In the genomic region with DNA sequence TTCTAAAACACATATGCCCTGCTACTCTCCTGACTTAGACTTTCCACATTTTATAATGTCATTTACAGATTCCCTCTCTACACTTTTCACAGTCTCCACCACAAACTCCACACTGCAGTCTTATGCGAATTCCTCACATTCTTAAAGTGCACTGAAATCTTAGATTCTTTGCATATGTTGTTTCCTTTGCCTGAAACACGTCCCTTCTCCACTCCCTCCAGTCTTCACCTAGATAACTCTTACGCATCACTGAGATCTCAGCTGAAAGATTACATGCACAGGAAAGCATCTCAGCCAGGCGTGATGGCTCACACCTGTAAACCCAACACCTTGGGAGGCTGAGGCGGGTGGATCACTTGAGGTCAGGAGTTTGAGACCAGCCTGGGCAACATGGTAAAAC, we compare ENCODE assay signal across 1 cellular context.
TF ChIP-seq lines count a peak whose summit lies in the region.

No MANE protein-coding gene starts in this region.

TF ChIP-seq in GM23338, 12 proteins besides CTCF, POLR2A, EP300 and RAD21 (continued from another document):
- TF ChIP-seq, protein P1, sequence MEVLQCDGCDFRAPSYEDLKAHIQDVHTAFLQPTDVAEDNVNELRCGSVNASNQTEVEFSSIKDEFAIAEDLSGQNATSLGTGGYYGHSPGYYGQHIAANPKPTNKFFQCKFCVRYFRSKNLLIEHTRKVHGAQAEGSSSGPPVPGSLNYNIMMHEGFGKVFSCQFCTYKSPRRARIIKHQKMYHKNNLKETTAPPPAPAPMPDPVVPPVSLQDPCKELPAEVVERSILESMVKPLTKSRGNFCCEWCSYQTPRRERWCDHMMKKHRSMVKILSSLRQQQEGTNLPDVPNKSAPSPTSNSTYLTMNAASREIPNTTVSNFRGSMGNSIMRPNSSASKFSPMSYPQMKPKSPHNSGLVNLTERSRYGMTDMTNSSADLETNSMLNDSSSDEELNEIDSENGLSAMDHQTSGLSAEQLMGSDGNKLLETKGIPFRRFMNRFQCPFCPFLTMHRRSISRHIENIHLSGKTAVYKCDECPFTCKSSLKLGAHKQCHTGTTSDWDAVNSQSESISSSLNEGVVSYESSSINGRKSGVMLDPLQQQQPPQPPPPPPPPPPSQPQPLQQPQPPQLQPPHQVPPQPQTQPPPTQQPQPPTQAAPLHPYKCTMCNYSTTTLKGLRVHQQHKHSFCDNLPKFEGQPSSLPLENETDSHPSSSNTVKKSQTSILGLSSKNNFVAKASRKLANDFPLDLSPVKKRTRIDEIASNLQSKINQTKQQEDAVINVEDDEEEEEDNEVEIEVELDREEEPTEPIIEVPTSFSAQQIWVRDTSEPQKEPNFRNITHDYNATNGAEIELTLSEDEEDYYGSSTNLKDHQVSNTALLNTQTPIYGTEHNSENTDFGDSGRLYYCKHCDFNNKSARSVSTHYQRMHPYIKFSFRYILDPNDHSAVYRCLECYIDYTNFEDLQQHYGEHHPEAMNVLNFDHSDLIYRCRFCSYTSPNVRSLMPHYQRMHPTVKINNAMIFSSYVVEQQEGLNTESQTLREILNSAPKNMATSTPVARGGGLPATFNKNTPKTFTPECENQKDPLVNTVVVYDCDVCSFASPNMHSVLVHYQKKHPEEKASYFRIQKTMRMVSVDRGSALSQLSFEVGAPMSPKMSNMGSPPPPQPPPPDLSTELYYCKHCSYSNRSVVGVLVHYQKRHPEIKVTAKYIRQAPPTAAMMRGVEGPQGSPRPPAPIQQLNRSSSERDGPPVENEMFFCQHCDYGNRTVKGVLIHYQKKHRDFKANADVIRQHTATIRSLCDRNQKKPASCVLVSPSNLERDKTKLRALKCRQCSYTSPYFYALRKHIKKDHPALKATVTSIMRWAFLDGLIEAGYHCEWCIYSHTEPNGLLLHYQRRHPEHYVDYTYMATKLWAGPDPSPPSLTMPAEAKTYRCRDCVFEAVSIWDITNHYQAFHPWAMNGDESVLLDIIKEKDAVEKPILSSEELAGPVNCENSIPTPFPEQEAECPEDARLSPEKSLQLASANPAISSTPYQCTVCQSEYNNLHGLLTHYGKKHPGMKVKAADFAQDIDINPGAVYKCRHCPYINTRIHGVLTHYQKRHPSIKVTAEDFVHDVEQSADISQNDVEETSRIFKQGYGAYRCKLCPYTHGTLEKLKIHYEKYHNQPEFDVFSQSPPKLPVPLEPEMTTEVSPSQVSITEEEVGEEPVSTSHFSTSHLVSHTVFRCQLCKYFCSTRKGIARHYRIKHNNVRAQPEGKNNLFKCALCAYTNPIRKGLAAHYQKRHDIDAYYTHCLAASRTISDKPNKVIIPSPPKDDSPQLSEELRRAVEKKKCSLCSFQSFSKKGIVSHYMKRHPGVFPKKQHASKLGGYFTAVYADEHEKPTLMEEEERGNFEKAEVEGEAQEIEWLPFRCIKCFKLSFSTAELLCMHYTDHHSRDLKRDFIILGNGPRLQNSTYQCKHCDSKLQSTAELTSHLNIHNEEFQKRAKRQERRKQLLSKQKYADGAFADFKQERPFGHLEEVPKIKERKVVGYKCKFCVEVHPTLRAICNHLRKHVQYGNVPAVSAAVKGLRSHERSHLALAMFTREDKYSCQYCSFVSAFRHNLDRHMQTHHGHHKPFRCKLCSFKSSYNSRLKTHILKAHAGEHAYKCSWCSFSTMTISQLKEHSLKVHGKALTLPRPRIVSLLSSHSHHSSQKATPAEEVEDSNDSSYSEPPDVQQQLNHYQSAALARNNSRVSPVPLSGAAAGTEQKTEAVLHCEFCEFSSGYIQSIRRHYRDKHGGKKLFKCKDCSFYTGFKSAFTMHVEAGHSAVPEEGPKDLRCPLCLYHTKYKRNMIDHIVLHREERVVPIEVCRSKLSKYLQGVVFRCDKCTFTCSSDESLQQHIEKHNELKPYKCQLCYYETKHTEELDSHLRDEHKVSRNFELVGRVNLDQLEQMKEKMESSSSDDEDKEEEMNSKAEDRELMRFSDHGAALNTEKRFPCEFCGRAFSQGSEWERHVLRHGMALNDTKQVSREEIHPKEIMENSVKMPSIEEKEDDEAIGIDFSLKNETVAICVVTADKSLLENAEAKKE (CRISPR knock-in tag; IDR thresholded peaks at IDR 0.05): no peak
- TF ChIP-seq STAT1 (IDR thresholded peaks at IDR 0.05; ENCODE audit: unreplicated experiment) (no peak), ZNF331 (CRISPR knock-in tag; IDR thresholded peaks at IDR 0.05; ENCODE audit: low read depth) (no peak), EZH2phosphoT487 (IDR thresholded peaks at IDR 0.05; ENCODE audit: unreplicated experiment) (no peak), POLR2AphosphoS5 (IDR thresholded peaks at IDR 0.05; ENCODE audit: low read depth) (no peak), CREB1 (CRISPR knock-in tag; IDR thresholded peaks at IDR 0.05; ENCODE audit: low read depth) (no peak), ZNF114 (CRISPR knock-in tag; IDR thresholded peaks at IDR 0.05) (no peak)
- TF ChIP-seq, protein P2, sequence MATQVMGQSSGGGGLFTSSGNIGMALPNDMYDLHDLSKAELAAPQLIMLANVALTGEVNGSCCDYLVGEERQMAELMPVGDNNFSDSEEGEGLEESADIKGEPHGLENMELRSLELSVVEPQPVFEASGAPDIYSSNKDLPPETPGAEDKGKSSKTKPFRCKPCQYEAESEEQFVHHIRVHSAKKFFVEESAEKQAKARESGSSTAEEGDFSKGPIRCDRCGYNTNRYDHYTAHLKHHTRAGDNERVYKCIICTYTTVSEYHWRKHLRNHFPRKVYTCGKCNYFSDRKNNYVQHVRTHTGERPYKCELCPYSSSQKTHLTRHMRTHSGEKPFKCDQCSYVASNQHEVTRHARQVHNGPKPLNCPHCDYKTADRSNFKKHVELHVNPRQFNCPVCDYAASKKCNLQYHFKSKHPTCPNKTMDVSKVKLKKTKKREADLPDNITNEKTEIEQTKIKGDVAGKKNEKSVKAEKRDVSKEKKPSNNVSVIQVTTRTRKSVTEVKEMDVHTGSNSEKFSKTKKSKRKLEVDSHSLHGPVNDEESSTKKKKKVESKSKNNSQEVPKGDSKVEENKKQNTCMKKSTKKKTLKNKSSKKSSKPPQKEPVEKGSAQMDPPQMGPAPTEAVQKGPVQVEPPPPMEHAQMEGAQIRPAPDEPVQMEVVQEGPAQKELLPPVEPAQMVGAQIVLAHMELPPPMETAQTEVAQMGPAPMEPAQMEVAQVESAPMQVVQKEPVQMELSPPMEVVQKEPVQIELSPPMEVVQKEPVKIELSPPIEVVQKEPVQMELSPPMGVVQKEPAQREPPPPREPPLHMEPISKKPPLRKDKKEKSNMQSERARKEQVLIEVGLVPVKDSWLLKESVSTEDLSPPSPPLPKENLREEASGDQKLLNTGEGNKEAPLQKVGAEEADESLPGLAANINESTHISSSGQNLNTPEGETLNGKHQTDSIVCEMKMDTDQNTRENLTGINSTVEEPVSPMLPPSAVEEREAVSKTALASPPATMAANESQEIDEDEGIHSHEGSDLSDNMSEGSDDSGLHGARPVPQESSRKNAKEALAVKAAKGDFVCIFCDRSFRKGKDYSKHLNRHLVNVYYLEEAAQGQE (IDR thresholded peaks at IDR 0.05; ENCODE audit: unreplicated experiment): no peak
